1 cellular context compared by ENCODE assay signal in the genomic region with DNA sequence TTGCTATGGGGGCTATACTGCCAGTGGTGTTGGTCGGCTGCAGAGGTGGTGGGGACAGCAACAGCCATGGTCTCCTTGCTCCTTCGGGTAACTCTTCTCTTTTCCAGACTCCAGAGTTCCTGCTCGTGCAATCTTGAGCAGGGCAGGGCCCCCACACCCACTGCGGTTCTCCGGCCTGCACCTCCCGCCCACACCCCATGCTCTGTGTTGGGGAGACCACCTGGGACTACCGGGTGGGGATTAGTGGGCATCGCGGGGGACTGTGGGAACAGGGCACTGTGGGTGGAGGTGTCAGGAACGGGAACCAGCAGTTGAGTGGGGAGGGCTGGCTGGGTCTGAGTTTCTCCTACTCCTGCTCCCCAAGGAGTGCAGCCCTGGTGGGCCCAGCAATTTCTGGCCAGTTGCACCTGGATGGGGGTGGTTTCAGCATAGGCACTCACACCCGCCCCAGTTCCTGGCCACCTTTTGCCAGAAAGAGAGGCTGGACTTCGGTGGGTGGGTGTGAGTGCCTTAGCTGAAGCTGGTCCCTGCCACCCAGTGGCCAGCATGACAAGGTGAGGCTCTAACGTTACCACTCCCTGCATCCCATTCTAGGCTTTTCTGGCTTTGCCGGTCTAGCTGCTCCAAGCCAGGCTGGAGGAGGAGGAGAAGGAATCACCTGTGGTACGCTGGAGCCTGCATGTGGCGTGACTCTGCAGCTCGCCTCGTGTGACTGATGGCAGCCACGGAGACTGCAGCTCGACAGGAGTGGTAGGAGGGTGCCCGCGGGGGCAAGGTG.
TF ChIP-seq lines count a peak whose summit lies in the region.

No MANE protein-coding gene starts in this region.

TF ChIP-seq in K562, 482 proteins besides CTCF, POLR2A, EP300 and RAD21:
- TF ChIP-seq POLR2G (IDR thresholded peaks at IDR 0.05; ENCODE audit: low read depth, low read length) (peak; percentile 56), RBFOX2 (IDR thresholded peaks at IDR 0.05; ENCODE audit: low read depth, low read length) (peak; percentile 74)
